Comparison of ENCODE assay signal across 21 cellular contexts in genomic region chr1:31951276-31951675, GRCh38. TPM values are rescaled to one million over a fixed set of nuclear protein-coding genes. Genes with fewer than 3 reads are reported as not detected.
DNase-seq lines count a peak whose midpoint lies in the region; ATAC-seq, FAIRE-seq and TF ChIP-seq lines count a peak whose summit lies in the region.
"Had no signal": no experiment of that assay in that cellular context is flagged by ENCODE, and none has a peak within 500 bp of the region (broad histone marks: within the 10 kb centered on the region; RNA-seq: fewer than 3 reads in every experiment).

No MANE protein-coding gene starts in this region.

- H3K4me3 ChIP-seq in PC-9 (no peak overlapping the region), hepatocyte (no peak overlapping the region)
- H3K4me3 ChIP-seq: skin epidermis had no signal

- no peak for FAIRE-seq in D721Med (lab: Jason Lieb, UNC)
- FAIRE-seq: astrocyte, endometrium, G401.6, HTR-8/SVneo had no signal

- peak overlapping the region; percentile 1 for H3K27ac Mint-ChIP-seq in T-helper 2 cell treated with Interferon-gamma antibody and Interleukin-4, amounts not matched to agents 5 μg/mL and 100 μg/mL, for 36 hours
- peak overlapping the region; percentile 37 for H3K27ac Mint-ChIP-seq in stimulated activated memory B cell treated with anti-CD40 and anti-IgM and Interleukin-4, amounts not matched to agents 10 μg/mL and 1 μg/mL and 100 μg/mL, for 72 hours

- WGBS in hepatocyte (ENCODE audit: low lambda C conversion rate, missing lambda C conversion rate) = 79% methylated on average over 4 of the region's 4 CpGs

- H2AFZ ChIP-seq in PC-9 (no peak overlapping the region), hepatocyte (no peak overlapping the region)

- H3K27me3 ChIP-seq in PC-9 (ENCODE audit: insufficient read depth, low read depth) = no peaks in the 10 kb centered on the region
- H3K27me3 ChIP-seq in hepatocyte = no peaks in the 10 kb centered on the region
- H3K27me3 ChIP-seq: BE2C had no signal

- no peak for ATAC-seq in stimulated activated memory B cell treated with anti-CD40 and anti-IgM and Interleukin-4, amounts not matched to agents 10 μg/mL and 1 μg/mL and 100 μg/mL, for 72 hours
- no peak for ATAC-seq in HG03442 (IDR thresholded peaks at IDR 0.05; ENCODE audit: unreplicated experiment)
- no peak for ATAC-seq in HG03432 (IDR thresholded peaks at IDR 0.05; ENCODE audit: unreplicated experiment)

- no peaks in the 10 kb centered on the region for H3K9me3 Mint-ChIP-seq in T-helper 2 cell treated with Interferon-gamma antibody and Interleukin-4, amounts not matched to agents 5 μg/mL and 100 μg/mL, for 36 hours
- no peaks in the 10 kb centered on the region for H3K9me3 Mint-ChIP-seq in stimulated activated memory B cell treated with anti-CD40 and anti-IgM and Interleukin-4, amounts not matched to agents 10 μg/mL and 1 μg/mL and 100 μg/mL, for 72 hours

- no peaks in the 10 kb centered on the region for H3K36me3 Mint-ChIP-seq in T-helper 2 cell treated with Interferon-gamma antibody and Interleukin-4, amounts not matched to agents 5 μg/mL and 100 μg/mL, for 36 hours (ENCODE audit: low read depth)
- no peaks in the 10 kb centered on the region for H3K36me3 Mint-ChIP-seq in stimulated activated memory B cell treated with anti-CD40 and anti-IgM and Interleukin-4, amounts not matched to agents 10 μg/mL and 1 μg/mL and 100 μg/mL, for 72 hours

- H3K27me3 Mint-ChIP-seq in T-helper 2 cell treated with Interferon-gamma antibody and Interleukin-4, amounts not matched to agents 5 μg/mL and 100 μg/mL, for 36 hours (ENCODE audit: low read depth) = no peaks in the 10 kb centered on the region
- no peaks in the 10 kb centered on the region for H3K27me3 Mint-ChIP-seq in stimulated activated memory B cell treated with anti-CD40 and anti-IgM and Interleukin-4, amounts not matched to agents 10 μg/mL and 1 μg/mL and 100 μg/mL, for 72 hours

- no TSS peak for BruUV-seq in PC-9 (replicated peaks; lab: Mats Ljungman, UMichigan)

- no peak for TF ChIP-seq CTCF in PC-9 (conservative IDR thresholded peaks at IDR 0.05)
- TF ChIP-seq CTCF in hepatocyte (IDR thresholded peaks at IDR 0.05; ENCODE audit: poor library complexity) = no peak
- TF ChIP-seq CTCF in D721Med (IDR thresholded peaks at IDR 0.05; ENCODE audit: insufficient read depth, missing control alignments) = no peak

- CTCF ChIA-PET in PC-9 (lab: Charles Lee) = no interaction called here

- intact Hi-C loops in PC-9 (cut with micrococcal nuclease; ENCODE audit: unreplicated experiment) = no loop called here

- H3K4me2 ChIP-seq in PC-9 (no peak overlapping the region), hepatocyte (no peak overlapping the region)

- no peaks in the 10 kb centered on the region for H3K9me3 ChIP-seq in PC-9 (ENCODE audit: insufficient read depth, low read depth)
- H3K9me3 ChIP-seq in hepatocyte (ENCODE audit: low read depth) = no peaks in the 10 kb centered on the region
- H3K9me3 ChIP-seq: BE2C had no signal

- H3K27ac ChIP-seq in PC-9 = 0 out of 2 replicates have a peak overlapping the region, but pooled peaks have one; percentile 3
- H3K27ac ChIP-seq in hepatocyte = peak overlapping the region; percentile 0
- H3K27ac ChIP-seq: 22Rv1, parathyroid adenoma had no signal

- H3K4me3 Mint-ChIP-seq in T-helper 2 cell treated with Interferon-gamma antibody and Interleukin-4, amounts not matched to agents 5 μg/mL and 100 μg/mL, for 36 hours = no peak overlapping the region
- H3K4me3 Mint-ChIP-seq in stimulated activated memory B cell treated with anti-CD40 and anti-IgM and Interleukin-4, amounts not matched to agents 10 μg/mL and 1 μg/mL and 100 μg/mL, for 72 hours = no peak overlapping the region

- H3K4me1 ChIP-seq in PC-9 (replicated peaks; ENCODE audit: insufficient read depth) = peaks cover 44% of the 10 kb centered on the region
- H3K4me1 ChIP-seq in hepatocyte (ENCODE audit: insufficient read depth) = peaks cover 18% of the 10 kb centered on the region
- H3K4me1 ChIP-seq: BE2C had no signal

- DNase-seq in T-helper 2 cell treated with Interferon-gamma antibody and Interleukin-4, amounts not matched to agents 5 μg/mL and 100 μg/mL, for 36 hours (ENCODE audit: low spot score) = no peak
- DNase-seq in T-helper 2 cell (no peak), PC-9 (no peak), hepatocyte (ENCODE audit: low spot score) (no peak), D721Med (ENCODE audit: insufficient read length, low spot score) (no peak)
- DNase-seq: activated CD4-positive, alpha-beta T cell treated with anti-CD3 and anti-CD28 coated beads, Interleukin-2, amount 50 U/mL, for 1 hour; BE2C; foreskin melanocyte; NCI-H1436 treated with DMSO at 0.1 percent for 48 hours; NCI-H226; stimulated activated CD8-positive, alpha-beta memory T cell treated with anti-CD3 and anti-CD28 coated beads, Interleukin-4, amount 100 ng/mL, for 48 hours had no signal

- H4K20me1 ChIP-seq in PC-9 (ENCODE audit: insufficient read depth) (no peaks in the 10 kb centered on the region), hepatocyte (ENCODE audit: insufficient read depth, poor library complexity, severe bottlenecking) (no peaks in the 10 kb centered on the region)

- H3K79me2 ChIP-seq in PC-9 (ENCODE audit: low read depth) (peaks cover 14% of the 10 kb centered on the region), hepatocyte (no peaks in the 10 kb centered on the region)
- H3K79me2 ChIP-seq: parathyroid adenoma had no signal

- H3K9me2 ChIP-seq in PC-9 (ENCODE audit: insufficient read depth) = no peaks in the 10 kb centered on the region
- no peaks in the 10 kb centered on the region for H3K9me2 ChIP-seq in hepatocyte (replicated peaks; ENCODE audit: insufficient read depth)

- H3F3A ChIP-seq in PC-9 (ENCODE audit: insufficient read depth, low read depth) = peaks cover 42% of the 10 kb centered on the region

- H3K36me3 ChIP-seq in PC-9 (ENCODE audit: low read depth) (no peaks in the 10 kb centered on the region), hepatocyte (replicated peaks; ENCODE audit: insufficient read depth, low read depth) (no peaks in the 10 kb centered on the region)
- H3K36me3 ChIP-seq: BE2C had no signal

- POLR2A ChIA-PET in PC-9 (lab: Charles Lee; ENCODE audit: unreplicated experiment) = no interaction called here

- H3K4me1 Mint-ChIP-seq in T-helper 2 cell treated with Interferon-gamma antibody and Interleukin-4, amounts not matched to agents 5 μg/mL and 100 μg/mL, for 36 hours (ENCODE audit: low read depth) = peaks cover 44% of the 10 kb centered on the region
- peaks cover 22% of the 10 kb centered on the region for H3K4me1 Mint-ChIP-seq in stimulated activated memory B cell treated with anti-CD40 and anti-IgM and Interleukin-4, amounts not matched to agents 10 μg/mL and 1 μg/mL and 100 μg/mL, for 72 hours

RNA-seq across cellular contexts. Expression of gene PTP4A2, which starts 13.1 kb away (rescaled TPM):
- total RNA-seq in PC-9 (2021) (149 and 201 TPM in 2 replicates), hepatocyte (354 and 381 TPM in 2 replicates)
- polyA plus RNA-seq in hepatocyte = 300 and 374 TPM in 2 replicates
